25 cellular contexts compared by ENCODE assay signal in the genomic region with DNA sequence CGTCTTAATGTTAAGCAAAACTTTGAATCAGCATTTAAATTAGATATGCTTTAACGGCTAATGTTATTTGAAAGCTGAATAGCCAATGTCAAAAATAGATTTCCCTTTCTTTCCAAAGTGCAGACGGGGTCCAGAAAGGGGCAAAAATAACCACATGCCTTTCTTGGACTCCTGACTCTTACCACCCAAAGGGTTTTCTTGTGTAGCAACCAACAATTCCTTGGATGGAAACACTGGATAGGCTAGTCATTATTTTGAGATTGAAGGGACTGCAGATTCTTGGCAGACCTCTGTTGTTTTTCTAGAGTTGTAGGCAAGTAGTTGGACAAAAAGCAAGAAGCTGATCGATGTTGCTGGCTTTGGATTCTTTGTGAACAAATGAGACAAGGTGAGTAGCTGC.
DNase-seq lines count a peak whose midpoint lies in the region; ATAC-seq and TF ChIP-seq lines count a peak whose summit lies in the region.
"Had no signal": no experiment of that assay in that cellular context is flagged by ENCODE, and none has a peak within 500 bp of the region (broad histone marks: within the 10 kb centered on the region; RNA-seq: fewer than 3 reads in every experiment).

No MANE protein-coding gene starts in this region.

- intact Hi-C loops in Right ventricle myocardium superior (cut with DNase I) = loop anchor here (10.0 kb wide), 1 partner anchor 236 kb away; no protein-coding TSS in a partner anchor
- intact Hi-C loops in Right ventricle myocardium inferior (cut with DNase I) = loop anchor here (5.0 kb wide), 1 partner anchor 53 kb away; no protein-coding TSS in a partner anchor
- intact Hi-C loops in left ventricle myocardium superior (cut with micrococcal nuclease) = no loop called here

- H3K79me2 ChIP-seq in neural progenitor cell (ENCODE audit: low read depth) = no peaks in the 10 kb centered on the region
- H3K79me2 ChIP-seq: parathyroid adenoma had no signal

- H3K36me3 Mint-ChIP-seq in neural progenitor cell (no peaks in the 10 kb centered on the region), type B pancreatic cell (peaks cover 4% of the 10 kb centered on the region), immature natural killer cell (peaks cover 8 to 12% (median 10%) of the 10 kb centered on the region in 3 donors)
- H3K36me3 Mint-ChIP-seq in activated CD4-positive, alpha-beta memory T cell treated with anti-CD3 and anti-CD28 coated beads, Interleukin-2, amount 10 ng/mL, durations not matched to agents 7 days and 5 days (ENCODE audit: low read depth) = no peaks in the 10 kb centered on the region
- H3K36me3 Mint-ChIP-seq: activated naive CD8-positive, alpha-beta T cell treated with anti-CD3 and anti-CD28 coated beads for 36 hours had no signal

- H3K4me3 ChIP-seq in neural progenitor cell = peak overlapping the region; percentile 25
- H3K4me3 ChIP-seq: GM12878, SJSA1 had no signal

- peak overlapping the region; percentile 37 for H2AFZ ChIP-seq in neural progenitor cell (replicated peaks)
- H2AFZ ChIP-seq: parathyroid adenoma had no signal

- ATAC-seq in Right ventricle myocardium superior (ENCODE audit: poor library complexity) (peak; percentile 51), Right ventricle myocardium inferior (no peak), left ventricle myocardium superior (peak; percentile 38)
- ATAC-seq: activated CD4-positive, CD25-positive, alpha-beta regulatory T cell treated with anti-CD3 and anti-CD28 coated beads, Interleukin-2, amount 50 U/mL, for 24 hours; GM12878 had no signal

- peaks cover 32% of the 10 kb centered on the region for H3F3A ChIP-seq in neural progenitor cell (ENCODE audit: low read depth)

- H3K27ac Mint-ChIP-seq in neural progenitor cell (peak overlapping the region; percentile 75), type B pancreatic cell (peak overlapping the region; percentile 10), immature natural killer cell (no peak overlapping the region)
- H3K27ac Mint-ChIP-seq in activated CD4-positive, alpha-beta memory T cell treated with anti-CD3 and anti-CD28 coated beads, Interleukin-2, amount 10 ng/mL, durations not matched to agents 7 days and 5 days = no peak overlapping the region
- H3K27ac Mint-ChIP-seq: activated naive CD8-positive, alpha-beta T cell treated with anti-CD3 and anti-CD28 coated beads for 36 hours; T-helper 2 cell treated with Interferon-gamma antibody and Interleukin-4, amounts not matched to agents 5 μg/mL and 100 μg/mL, for 36 hours had no signal

- peak overlapping the region; percentile 72 for H3K4me2 ChIP-seq in neural progenitor cell

- peak overlapping the region; percentile 78 for H3K4me3 Mint-ChIP-seq in neural progenitor cell
- peak overlapping the region; percentile 55 for H3K4me3 Mint-ChIP-seq in type B pancreatic cell
- H3K4me3 Mint-ChIP-seq in immature natural killer cell = no peak overlapping the region
- no peak overlapping the region for H3K4me3 Mint-ChIP-seq in activated CD4-positive, alpha-beta memory T cell treated with anti-CD3 and anti-CD28 coated beads, Interleukin-2, amount 10 ng/mL, durations not matched to agents 7 days and 5 days
- H3K4me3 Mint-ChIP-seq: activated naive CD8-positive, alpha-beta T cell treated with anti-CD3 and anti-CD28 coated beads for 36 hours; T-helper 2 cell treated with Interferon-gamma antibody and Interleukin-4, amounts not matched to agents 5 μg/mL and 100 μg/mL, for 36 hours had no signal

- H3K27me3 ChIP-seq in neural progenitor cell = no peaks in the 10 kb centered on the region
- H3K27me3 ChIP-seq: SJSA1, testis had no signal

- DNase-seq in Right ventricle myocardium superior = no peak
- no peak for DNase-seq in Right ventricle myocardium inferior (ENCODE audit: missing footprints)
- DNase-seq in left ventricle myocardium superior = no peak
- DNase-seq in neural progenitor cell (ENCODE audit: low spot score) = no peak
- DNase-seq in type B pancreatic cell (ENCODE audit: extremely low spot score, unreplicated experiment) = no peak
- DNase-seq in immature natural killer cell = no peak
- DNase-seq in activated CD4-positive, alpha-beta memory T cell treated with anti-CD3 and anti-CD28 coated beads, Interleukin-2, amount 10 ng/mL, durations not matched to agents 7 days and 5 days = no peak
- no peak for DNase-seq in hepatic stellate cell (ENCODE audit: low spot score)
- DNase-seq: activated naive CD8-positive, alpha-beta T cell treated with anti-CD3 and anti-CD28 coated beads for 36 hours; DMS 273 treated with DMSO at 0.1 percent for 48 hours; effector CD4-positive, alpha-beta T cell; GF-D8; kidney glomerular epithelial cell; NCI-H1436; NCI-H2171 treated with DMSO at 0.1 percent for 48 hours; NCI-H748 treated with DMSO at 0.1 percent for 48 hours; OCI-M1; stimulated activated CD8-positive, alpha-beta memory T cell treated with anti-CD3 and anti-CD28 coated beads, Interleukin-4, amount 100 ng/mL, for 48 hours; testis had no signal

- no peak overlapping the region for H3K9ac ChIP-seq in neural progenitor cell
- H3K9ac ChIP-seq: parathyroid adenoma had no signal

- peaks cover 2% of the 10 kb centered on the region for H3K27me3 Mint-ChIP-seq in neural progenitor cell (ENCODE audit: insufficient read depth, low read depth)
- H3K27me3 Mint-ChIP-seq in type B pancreatic cell = peaks cover 3% of the 10 kb centered on the region
- peaks cover 0 to 2% (median 0%) of the 10 kb centered on the region in 3 donors for H3K27me3 Mint-ChIP-seq in immature natural killer cell (ENCODE audit: low read depth in 3 of 3)
- no peaks in the 10 kb centered on the region for H3K27me3 Mint-ChIP-seq in activated CD4-positive, alpha-beta memory T cell treated with anti-CD3 and anti-CD28 coated beads, Interleukin-2, amount 10 ng/mL, durations not matched to agents 7 days and 5 days
- H3K27me3 Mint-ChIP-seq: activated naive CD8-positive, alpha-beta T cell treated with anti-CD3 and anti-CD28 coated beads for 36 hours had no signal

- no peaks in the 10 kb centered on the region for H3K36me3 ChIP-seq in neural progenitor cell
- H3K36me3 ChIP-seq: SJSA1 had no signal

- H3K9me3 Mint-ChIP-seq in neural progenitor cell (peaks cover 23% of the 10 kb centered on the region), type B pancreatic cell (peaks cover 6% of the 10 kb centered on the region), immature natural killer cell (peaks cover 0 to 2% (median under 1%) of the 10 kb centered on the region in 6 donors)
- peaks cover 4% of the 10 kb centered on the region for H3K9me3 Mint-ChIP-seq in activated CD4-positive, alpha-beta memory T cell treated with anti-CD3 and anti-CD28 coated beads, Interleukin-2, amount 10 ng/mL, durations not matched to agents 7 days and 5 days

- POLR2A ChIA-PET in activated CD4-positive, alpha-beta memory T cell treated with anti-CD3 and anti-CD28 coated beads, Interleukin-2, amount 10 ng/mL, durations not matched to agents 7 days and 5 days (lab: Charles Lee) = no interaction called here

- H3K4me1 Mint-ChIP-seq in neural progenitor cell (peaks cover 55% of the 10 kb centered on the region), type B pancreatic cell (ENCODE audit: unreplicated experiment) (peaks cover 27% of the 10 kb centered on the region), immature natural killer cell (no peaks in the 10 kb centered on the region)
- H3K4me1 Mint-ChIP-seq in activated CD4-positive, alpha-beta memory T cell treated with anti-CD3 and anti-CD28 coated beads, Interleukin-2, amount 10 ng/mL, durations not matched to agents 7 days and 5 days = no peaks in the 10 kb centered on the region

- peaks cover 54% of the 10 kb centered on the region for H3K4me1 ChIP-seq in neural progenitor cell
- H3K4me1 ChIP-seq: parathyroid adenoma, testis had no signal

- CTCF ChIA-PET in activated CD4-positive, alpha-beta memory T cell treated with anti-CD3 and anti-CD28 coated beads, Interleukin-2, amount 10 ng/mL, durations not matched to agents 7 days and 5 days (lab: Charles Lee) = no interaction called here

- no peaks in the 10 kb centered on the region for H4K20me1 ChIP-seq in neural progenitor cell (ENCODE audit: low read depth)

- TF ChIP-seq CTCF in neural progenitor cell (IDR thresholded peaks at IDR 0.05) = no peak
- TF ChIP-seq CTCF in type B pancreatic cell (conservative IDR thresholded peaks at IDR 0.05) = no peak

- no peaks in the 10 kb centered on the region for H3K9me3 ChIP-seq in neural progenitor cell (ENCODE audit: low read depth)
- H3K9me3 ChIP-seq: SJSA1, testis had no signal

- H3K27ac ChIP-seq in neural progenitor cell = no peak overlapping the region
- H3K27ac ChIP-seq: 22Rv1, parathyroid adenoma, SJSA1, testis had no signal

Comparison
In these comparisons a context has a peak if more than half of its experiments do, and no peak if none do; other contexts are left out.
1. H3K27ac Mint-ChIP-seq: peak in neural progenitor cell (single experiment) and type B pancreatic cell (single experiment); none in immature natural killer cell (0 of 6) and activated CD4-positive, alpha-beta memory T cell treated with anti-CD3 and anti-CD28 coated beads, Interleukin-2, amount 10 ng/mL, durations not matched to agents 7 days and 5 days (single experiment).
2. H3K4me3 Mint-ChIP-seq: peak in neural progenitor cell (single experiment) and type B pancreatic cell (single experiment); none in immature natural killer cell (0 of 5) and activated CD4-positive, alpha-beta memory T cell treated with anti-CD3 and anti-CD28 coated beads, Interleukin-2, amount 10 ng/mL, durations not matched to agents 7 days and 5 days (single experiment).